ENCODE assay signal across 8 cellular contexts in genomic region chr6:109093732-109094131, GRCh38. TPM values are rescaled to one million over a fixed set of nuclear protein-coding genes. Genes with fewer than 3 reads are reported as not detected.
A peak's percentile ranks its signal among the peaks of the same experiment; 100 is the strongest.
DNase-seq lines count a peak whose midpoint lies in the region; ATAC-seq, FAIRE-seq and TF ChIP-seq lines count a peak whose summit lies in the region.

No MANE protein-coding gene starts in this region.

- H3K36me3 Mint-ChIP-seq in CD14-positive monocyte, result peaks cover 2 to 10% of the 10 kb centered on the region in 2 donors

- WGBS in K562 (ENCODE audit: insufficient coverage, low coverage, missing lambda C conversion rate), result 0% methylated on average over 9 of the region's 9 CpGs
- 1% methylated on average over 9 of the region's 9 CpGs for WGBS in right lobe of liver (ENCODE audit: insufficient coverage, low coverage, low lambda C conversion rate, missing lambda C conversion rate)
- 0 to 1% methylated on average over 9 of the region's 9 CpGs for WGBS in transverse colon (ENCODE audit: low coverage in 1 of 2), 2 donors

- H3K9ac ChIP-seq in KMS-11, result peak overlapping the region; percentile 76; the same call in 1 of the 2 replicates
- peak overlapping the region; percentile 94 to 96 for H3K9ac ChIP-seq in K562 (ENCODE audit: insufficient read depth in 1 of 2, low read depth in 2 of 2, low read length in 2 of 2)

- intact Hi-C loops in CD14-positive monocyte (cut with micrococcal nuclease) (loop anchor here (5.0 to 10.0 kb wide), 5 partner anchors 291 to 1129 kb away; partner anchors contain the start of genes AK9 (in 1 of the 2), CD164 (in 1 of the 2), FIG4 (in 1 of the 2) and MICAL1 (in 1 of the 2)), K562 (cut with micrococcal nuclease) (loop anchor here (2.0 to 5.0 kb wide), 2 partner anchors 69 to 289 kb away; partner anchors contain the start of gene CD164), right lobe of liver (cut with DNase I) (no loop called here), transverse colon (cut with DNase I; ENCODE audit: low total_unique reads) (no loop called here)

- H3K27me3 ChIP-seq in KMS-11 (ENCODE audit: insufficient read depth, low read depth), result no peaks in the 10 kb centered on the region
- H3K27me3 ChIP-seq in K562 (ENCODE audit: control insufficient read depth in 2 of 2, insufficient read depth in 2 of 2, low read length in 2 of 2), result no peaks in the 10 kb centered on the region
- H3K27me3 ChIP-seq in right lobe of liver, result no peaks in the 10 kb centered on the region
- H3K27me3 ChIP-seq in transverse colon, result no peaks in the 10 kb centered on the region

- peaks cover 56% of the 10 kb centered on the region for H3K4me1 Mint-ChIP-seq in CD14-positive monocyte

- FAIRE-seq in K562 (lab: Jason Lieb, UNC), result peak; percentile 61

- no peaks in the 10 kb centered on the region for H3K9me1 ChIP-seq in K562 (ENCODE audit: control insufficient read depth, insufficient read depth, low read length)

- H3K9me3 ChIP-seq in K562 (replicated peaks; ENCODE audit: control insufficient read depth, insufficient read depth, low read depth, low read length) (no peaks in the 10 kb centered on the region), right lobe of liver (no peaks in the 10 kb centered on the region), transverse colon (no peaks in the 10 kb centered on the region)

- H3K9me3 Mint-ChIP-seq in CD14-positive monocyte, result no peaks in the 10 kb centered on the region

- H3K79me2 ChIP-seq in KMS-11 (ENCODE audit: insufficient read depth, low read depth) (peaks cover 22% of the 10 kb centered on the region; the same call in 1 of the 2 replicates), K562 (ENCODE audit: control insufficient read depth, insufficient read depth, low read length) (peaks cover 82% of the 10 kb centered on the region)

- peak overlapping the region; percentile 55; the same call in 1 of the 2 replicates for H2AFZ ChIP-seq in KMS-11 (ENCODE audit: low read depth)
- peak overlapping the region; percentile 30 for H2AFZ ChIP-seq in K562 (ENCODE audit: low read depth, low read length)

- H3K4me3 Mint-ChIP-seq in CD14-positive monocyte, result peak overlapping the region; percentile 94 to 99

- H3K27ac Mint-ChIP-seq in CD14-positive monocyte, result peak overlapping the region; percentile 85 to 100 (median 94)

- TF ChIP-seq CTCF in CD14-positive monocyte (IDR thresholded peaks at IDR 0.05) (no peak), KMS-11 (conservative IDR thresholded peaks at IDR 0.05; ENCODE audit: low read depth, low read length) (no peak), K562 (IDR thresholded peaks at IDR 0.05 in 2 of 3, conservative IDR thresholded peaks at IDR 0.05 in 1 of 3; ENCODE audit: insufficient read depth in 2 of 3, low read depth in 1 of 3, low read length in 3 of 3) (no peak), right lobe of liver (IDR thresholded peaks at IDR 0.05) (no peak), transverse colon (IDR thresholded peaks at IDR 0.05) (no peak)

- TF ChIP-seq EP300 in K562 (IDR thresholded peaks at IDR 0.05; ENCODE audit: low read length) (no peak), transverse colon (IDR thresholded peaks at IDR 0.05; ENCODE audit: low read depth) (no peak)

- CTCF ChIA-PET in K562 (lab: Yijun Ruan, JAX; ENCODE audit: low intra/inter-chr PET ratio), result no interaction called here

- TSS peak; percentile 41 for BruUV-seq in K562 (replicated peaks; lab: Mats Ljungman, UMichigan)

- H3K36me3 ChIP-seq in KMS-11 (ENCODE audit: insufficient read depth), result no peaks in the 10 kb centered on the region
- H3K36me3 ChIP-seq in K562 (ENCODE audit: control insufficient read depth, insufficient read depth, low read length), result peaks cover 7% of the 10 kb centered on the region
- H3K36me3 ChIP-seq in right lobe of liver, result no peaks in the 10 kb centered on the region
- H3K36me3 ChIP-seq in transverse colon, result no peaks in the 10 kb centered on the region

- POLR2A ChIA-PET in K562 (lab: Yijun Ruan, JAX), result interaction anchor here (0.6 to 2.2 kb wide), 8 partner anchors 9 to 491 kb away, joined by 3 to 12 read pairs (median 6); partner anchors contain the start of gene CD164

- DNase-seq in CD14-positive monocyte (ENCODE audit: low spot score), result no peak
- peak in 1 of 4 experiments; percentile 36 for DNase-seq in K562 (ENCODE audit: extremely low read depth in 1 of 4, low spot score in 3 of 4)
- no peak for DNase-seq in right lobe of liver
- no peak for DNase-seq in transverse colon
- DNase-seq in islet precursor cell, result no peak

- TF ChIP-seq RAD21 in K562 (CRISPR knock-in tag; conservative IDR thresholded peaks at IDR 0.05 in 1 of 2, IDR thresholded peaks at IDR 0.05 in 1 of 2), result no peak

- no peaks in the 10 kb centered on the region for H4K20me1 ChIP-seq in KMS-11 (ENCODE audit: insufficient read depth)
- H4K20me1 ChIP-seq in K562 (replicated peaks; ENCODE audit: control insufficient read depth, insufficient read depth, low read length), result peaks cover 5% of the 10 kb centered on the region; the same call in 1 of the 2 replicates

- TF ChIP-seq POLR2A in K562 (conservative IDR thresholded peaks at IDR 0.05) (no peak), right lobe of liver (IDR thresholded peaks at IDR 0.05) (no peak), transverse colon (IDR thresholded peaks at IDR 0.05) (no peak)

- in situ Hi-C loops in K562 (cut with MboI) (no loop called here), transverse colon (cut with MboI; ENCODE audit: low pct_ligation_motif_present in 1 of 4, low pct_unique_long_range_greater_than_20kb in 1 of 4, low sequenced_read_pairs in 3 of 4) (loop anchor here in 2 of 4 donors (10.0 to 25.0 kb wide), 2 partner anchors 291 to 1131 kb away; partner anchors contain the start of genes CD164 (in 1 of the 2) and SEC63 (in 1 of the 2))

- no peak for ATAC-seq in K562
- no peak for ATAC-seq in right lobe of liver
- no peak for ATAC-seq in HG03135 (IDR thresholded peaks at IDR 0.05; ENCODE audit: unreplicated experiment)
- ATAC-seq in HG03469 (IDR thresholded peaks at IDR 0.05; ENCODE audit: unreplicated experiment), result no peak

- H3K4me1 ChIP-seq in KMS-11 (ENCODE audit: low read depth, poor library complexity, severe bottlenecking), result peaks cover 21% of the 10 kb centered on the region
- H3K4me1 ChIP-seq in K562 (replicated peaks in 1 of 2; ENCODE audit: control insufficient read depth in 2 of 2, insufficient read depth in 2 of 2, low read length in 2 of 2), result peaks cover 0 to 13% of the 10 kb centered on the region in 2 experiments; a peak in 2 of 5 replicates
- peaks cover 0 to 24% (median 0%) of the 10 kb centered on the region in 4 donors for H3K4me1 ChIP-seq in right lobe of liver
- H3K4me1 ChIP-seq in transverse colon, result peaks cover 7 to 71% (median 34%) of the 10 kb centered on the region in 4 donors

- H3K27me3 Mint-ChIP-seq in CD14-positive monocyte (ENCODE audit: low read depth in 3 of 3), result peaks cover 0 to 5% (median 0%) of the 10 kb centered on the region in 3 donors

- peak overlapping the region; percentile 27; the same call in 1 of the 2 replicates for H3K27ac ChIP-seq in KMS-11
- no peak overlapping the region for H3K27ac ChIP-seq in K562 (ENCODE audit: extremely low read depth, low read depth, low read length)
- H3K27ac ChIP-seq in right lobe of liver, result peak overlapping the region; percentile 94 to 98 (median 96)
- H3K27ac ChIP-seq in transverse colon, result peak overlapping the region; percentile 95 to 100 (median 99)

- H3K4me3 ChIP-seq in KMS-11 (IDR thresholded peaks at IDR 0.05; ENCODE audit: insufficient read depth, low read depth, low read length) (no peak overlapping the region), K562 (peak overlapping the region; percentile 84), right lobe of liver (peak overlapping the region; percentile 57 to 91 (median 77)), transverse colon (peak overlapping the region; percentile 49 to 80 (median 67))

- H3K4me2 ChIP-seq in KMS-11 (peak overlapping the region; percentile 93), K562 (ENCODE audit: insufficient read depth, low read length) (peak overlapping the region; percentile 93)

RNA-seq across cellular contexts. Expression of gene SESN1, which starts 0.9 kb away (rescaled TPM):
- polyA plus RNA-seq in CD14-positive monocyte, result 1 to 10 TPM; 1.8 to 3.1 TPM
- total RNA-seq in K562 (2011; cell fraction: chromatin; rRNA removed; ENCODE audit: low replicate concordance), result 8.5 and 25.3 TPM in 2 replicates
- total RNA-seq in K562 (2011; cell fraction: nucleolus; rRNA removed), result 4.8 and 6.3 TPM in 2 replicates
- total RNA-seq in K562 (2011; cell fraction: nucleoplasm; rRNA removed), result 9.5 and 18.4 TPM in 2 replicates
- 6.4 and 6.8 TPM in 2 replicates for total RNA-seq in K562 (2014; rRNA removed)
- total RNA-seq in K562 (2014; rRNA removed; fragmentation: Illumina TruSeq; extraction: Trizol), result 9.4 and 9.8 TPM in 2 replicates
- total RNA-seq in K562 (2015; rRNA removed; fragmentation: Illumina TruSeq; extraction: Trizol), result 9.7 and 11.2 TPM in 2 replicates
- 6.6 and 7.4 TPM in 2 replicates for total RNA-seq in K562 (2021)
- 13.0 and 13.3 TPM in 2 replicates for polyA plus RNA-seq in K562 (2011; rRNA removed)
- 2.5 and 5.3 TPM in 2 replicates for polyA plus RNA-seq in K562 (2011; cell fraction: cytosol; rRNA removed)
- polyA plus RNA-seq in K562 (2011; cell fraction: nucleus; rRNA removed), result 5.8 and 10.1 TPM in 2 replicates
- polyA plus RNA-seq in K562 (2012), result 7.7 and 8.8 TPM in 2 replicates
- 8.5 and 8.9 TPM in 2 replicates for polyA plus RNA-seq in K562 (2014; fragmentation: Illumina TruSeq; extraction: Trizol)
- polyA plus RNA-seq in K562 (2014; fragmentation: Nextera tagmentation; extraction: Ambion mirVana), result 1 to 10 TPM; 3.1 to 3.8 TPM
- polyA plus RNA-seq in K562 (2014; rRNA removed), result 6.1 and 6.3 TPM in 2 replicates
- polyA minus RNA-seq in K562 (2011; rRNA and poly(A)+ RNA removed), result 14.6 and 19.8 TPM in 2 replicates
- polyA minus RNA-seq in K562 (2011; cell fraction: cytosol; rRNA and poly(A)+ RNA removed), result 3.3 and 4.3 TPM in 2 replicates
- 7.8 and 17.0 TPM in 2 replicates for polyA minus RNA-seq in K562 (2011; cell fraction: nucleus; rRNA and poly(A)+ RNA removed)
- total RNA-seq in right lobe of liver, result 10 to 100 TPM in 5 of 6 experiments, 1 to 10 TPM in 1; 8.7 to 17.1 (median 11.9) TPM
- 10 to 100 TPM; 43.1 to 73.4 (median 48.7) TPM for total RNA-seq in transverse colon

RNA-seq across cellular contexts. Expression of gene CEP57L1, which starts 1.6 kb away (rescaled TPM):
- polyA plus RNA-seq in CD14-positive monocyte (1 to 10 TPM; 3.9 to 5.2 TPM), K562 (2011; rRNA removed) (49.9 and 60.7 TPM in 2 replicates), K562 (2014; fragmentation: Illumina TruSeq; extraction: Trizol) (52.1 and 61.8 TPM in 2 replicates), K562 (2014; fragmentation: Nextera tagmentation; extraction: Ambion mirVana) (10 to 100 TPM; 70.0 to 88.6 TPM), K562 (2014; rRNA removed) (39.4 and 49.7 TPM in 2 replicates)
- 19.9 and 82.4 TPM in 2 replicates for total RNA-seq in K562 (2011; cell fraction: chromatin; rRNA removed; ENCODE audit: low replicate concordance)
- total RNA-seq in K562 (2011; cell fraction: nucleolus; rRNA removed), result 9.7 and 18.8 TPM in 2 replicates
- 27.3 and 41.5 TPM in 2 replicates for total RNA-seq in K562 (2011; cell fraction: nucleoplasm; rRNA removed)
- total RNA-seq in K562 (2014; rRNA removed) (51.0 and 58.0 TPM in 2 replicates), K562 (2014; rRNA removed; fragmentation: Illumina TruSeq; extraction: Trizol) (80.0 and 85.7 TPM in 2 replicates), K562 (2015; rRNA removed; fragmentation: Illumina TruSeq; extraction: Trizol) (70.6 and 79.7 TPM in 2 replicates), K562 (2021) (41.8 and 42.4 TPM in 2 replicates), right lobe of liver (1 to 10 TPM; 6.3 to 9.5 (median 7.6) TPM), transverse colon (10 to 100 TPM in 2 of 4 donors, 1 to 10 TPM in 2; 1.9 to 29.5 (median 9.5) TPM)
- polyA plus RNA-seq in K562 (2011; cell fraction: cytosol; rRNA removed), result 23.2 and 23.8 TPM in 2 replicates
- polyA plus RNA-seq in K562 (2011; cell fraction: nucleus; rRNA removed), result 24.9 and 33.2 TPM in 2 replicates
- 29.7 and 29.9 TPM in 2 replicates for polyA plus RNA-seq in K562 (2012)
- polyA minus RNA-seq in K562 (2011; rRNA and poly(A)+ RNA removed), result 70.2 and 71.2 TPM in 2 replicates
- polyA minus RNA-seq in K562 (2011; cell fraction: cytosol; rRNA and poly(A)+ RNA removed), result 21.7 and 24.7 TPM in 2 replicates
- 22.1 and 47.1 TPM in 2 replicates for polyA minus RNA-seq in K562 (2011; cell fraction: nucleus; rRNA and poly(A)+ RNA removed)

Comparison
In these comparisons a context has a peak if more than half of its experiments do, and no peak if none do; other contexts are left out.
1. intact Hi-C loops: an anchor here in CD14-positive monocyte (5.0 to 10.0 kb wide) and K562 (2.0 to 5.0 kb wide); none called in right lobe of liver and transverse colon.